Comparison of ENCODE assay signal across 18 cellular contexts in genomic region chr6:147227770-147228320, GRCh38. TPM values are rescaled to one million over a fixed set of nuclear protein-coding genes. Genes with fewer than 3 reads are reported as not detected.
DNase-seq lines count a peak whose midpoint lies in the region; ATAC-seq and TF ChIP-seq lines count a peak whose summit lies in the region.
"Had no signal": no experiment of that assay in that cellular context is flagged by ENCODE, and none has a peak within 500 bp of the region (broad histone marks: within the 10 kb centered on the region; RNA-seq: fewer than 3 reads in every experiment).

No MANE protein-coding gene starts in this region.

- TF ChIP-seq CTCF in CD4-positive, alpha-beta T cell (IDR thresholded peaks at IDR 0.05), result no peak

- no peaks in the 10 kb centered on the region for H3K9me3 Mint-ChIP-seq in activated naive CD8-positive, alpha-beta T cell (ENCODE audit: low read depth)
- H3K9me3 Mint-ChIP-seq in activated naive CD8-positive, alpha-beta T cell treated with anti-CD3 and anti-CD28 coated beads, Interleukin-2, amount 50 U/mL, for 24 hours, result no peaks in the 10 kb centered on the region
- H3K9me3 Mint-ChIP-seq in CD4-positive, alpha-beta T cell, result no peaks in the 10 kb centered on the region
- H3K9me3 Mint-ChIP-seq: activated CD4-positive, alpha-beta memory T cell treated with anti-CD3 and anti-CD28 coated beads, Interleukin-2, amount 10 ng/mL, durations not matched to agents 7 days and 5 days; activated T-helper 1 cell treated with anti-CD3 and anti-CD28 coated beads, Interleukin-12 subunit alpha, Interleukin-12 subunit beta, Interleukin-2, Interleukin-4 antibody, amounts not matched to agents 30 ng/mL and 10 ng/mL and 1 ng/mL, durations not matched to agents 14 hours and 24 hours and 36 hours; CD4-positive, alpha-beta memory T cell had no signal

- H3K9me3 ChIP-seq in CD4-positive, alpha-beta T cell (ENCODE audit: control insufficient read depth, low read length), result no peaks in the 10 kb centered on the region

- peak overlapping the region; percentile 18 for H3K27ac Mint-ChIP-seq in activated naive CD8-positive, alpha-beta T cell
- no peak overlapping the region for H3K27ac Mint-ChIP-seq in activated naive CD8-positive, alpha-beta T cell treated with anti-CD3 and anti-CD28 coated beads, Interleukin-2, amount 50 U/mL, for 24 hours
- H3K27ac Mint-ChIP-seq in CD4-positive, alpha-beta T cell, result no peak overlapping the region
- H3K27ac Mint-ChIP-seq: activated CD4-positive, alpha-beta memory T cell treated with anti-CD3 and anti-CD28 coated beads, Interleukin-2, amount 10 ng/mL, durations not matched to agents 7 days and 5 days; activated T-helper 1 cell treated with anti-CD3 and anti-CD28 coated beads, Interleukin-12 subunit alpha, Interleukin-12 subunit beta, Interleukin-2, Interleukin-4 antibody, amounts not matched to agents 30 ng/mL and 10 ng/mL and 1 ng/mL, durations not matched to agents 14 hours and 24 hours and 36 hours had no signal

- no peak for DNase-seq in activated naive CD8-positive, alpha-beta T cell treated with anti-CD3 and anti-CD28 coated beads, Interleukin-2, amount 50 U/mL, for 24 hours
- DNase-seq in SK-MEL-5 (ENCODE audit: low read depth, low spot score), result peak; percentile 99
- peak; percentile 56 for DNase-seq in islet precursor cell
- no peak for DNase-seq in activated CD8-positive, alpha-beta memory T cell treated with anti-CD3 and anti-CD28 coated beads, Interleukin-2, amount 50 U/mL, for 48 hours
- no peak for DNase-seq in NCI-H526 treated with DMSO at 0.1 percent for 48 hours (lab: John Stamatoyannopoulos, UW)
- DNase-seq in medulla oblongata (ENCODE audit: extremely low spot score), result no peak
- no peak for DNase-seq in CD4-positive, alpha-beta T cell
- DNase-seq: activated CD4-positive, alpha-beta memory T cell treated with anti-CD3 and anti-CD28 coated beads, Interleukin-2, amount 10 ng/mL, durations not matched to agents 7 days and 5 days; CD4-positive, alpha-beta memory T cell; left cardiac atrium; midbrain; NCI-H2029; stimulated activated CD8-positive, alpha-beta memory T cell treated with anti-CD3 and anti-CD28 coated beads, Interleukin-4, amount 100 ng/mL, for 48 hours had no signal

- H3K4me1 Mint-ChIP-seq in activated naive CD8-positive, alpha-beta T cell (ENCODE audit: low read depth), result peaks cover 38% of the 10 kb centered on the region
- peaks cover 22% of the 10 kb centered on the region for H3K4me1 Mint-ChIP-seq in activated naive CD8-positive, alpha-beta T cell treated with anti-CD3 and anti-CD28 coated beads, Interleukin-2, amount 50 U/mL, for 24 hours
- peaks cover 45% of the 10 kb centered on the region for H3K4me1 Mint-ChIP-seq in CD4-positive, alpha-beta T cell (ENCODE audit: low read depth)

- no peak overlapping the region for H3K27ac ChIP-seq in CD4-positive, alpha-beta T cell (ENCODE audit: low read depth, low read length)
- H3K27ac ChIP-seq: cardiac muscle cell, VCaP had no signal

- in situ Hi-C loops in SK-MEL-5 (cut with HindIII; ENCODE audit: low pct_unique_long_range_greater_than_20kb, low sequenced_read_pairs), result no loop called here

- H3K27me3 Mint-ChIP-seq in activated naive CD8-positive, alpha-beta T cell, result no peaks in the 10 kb centered on the region
- no peaks in the 10 kb centered on the region for H3K27me3 Mint-ChIP-seq in activated naive CD8-positive, alpha-beta T cell treated with anti-CD3 and anti-CD28 coated beads, Interleukin-2, amount 50 U/mL, for 24 hours
- H3K27me3 Mint-ChIP-seq in CD4-positive, alpha-beta T cell, result no peaks in the 10 kb centered on the region
- H3K27me3 Mint-ChIP-seq: activated CD4-positive, alpha-beta memory T cell treated with anti-CD3 and anti-CD28 coated beads, Interleukin-2, amount 10 ng/mL, durations not matched to agents 7 days and 5 days; CD4-positive, alpha-beta memory T cell had no signal

- intact Hi-C loops in CD4-positive, alpha-beta T cell (cut with DNase I, micrococcal nuclease), result loop anchor here in 1 of 2 experiments (5.0 kb wide), 1 partner anchor 36 kb away; no protein-coding TSS in a partner anchor

- no peak overlapping the region for H3K4me3 Mint-ChIP-seq in activated naive CD8-positive, alpha-beta T cell
- H3K4me3 Mint-ChIP-seq in activated naive CD8-positive, alpha-beta T cell treated with anti-CD3 and anti-CD28 coated beads, Interleukin-2, amount 50 U/mL, for 24 hours, result no peak overlapping the region
- no peak overlapping the region for H3K4me3 Mint-ChIP-seq in CD4-positive, alpha-beta T cell
- H3K4me3 Mint-ChIP-seq: activated CD4-positive, alpha-beta memory T cell treated with anti-CD3 and anti-CD28 coated beads, Interleukin-2, amount 10 ng/mL, durations not matched to agents 7 days and 5 days; activated T-helper 1 cell treated with anti-CD3 and anti-CD28 coated beads, Interleukin-12 subunit alpha, Interleukin-12 subunit beta, Interleukin-2, Interleukin-4 antibody, amounts not matched to agents 30 ng/mL and 10 ng/mL and 1 ng/mL, durations not matched to agents 14 hours and 24 hours and 36 hours; CD4-positive, alpha-beta memory T cell had no signal

- POLR2A ChIA-PET in CD4-positive, alpha-beta T cell (lab: Charles Lee), result interaction anchor here (1.6 kb wide), 1 partner anchor 21 kb away, joined by 4 read pairs; no protein-coding TSS in a partner anchor

- ATAC-seq in activated naive CD8-positive, alpha-beta T cell treated with anti-CD3 and anti-CD28 coated beads, Interleukin-2, amount 50 U/mL, for 24 hours, result no peak
- ATAC-seq in CD4-positive, alpha-beta T cell (ENCODE audit: poor library complexity), result no peak
- ATAC-seq: HCT116, left cardiac atrium had no signal

- H3K27me3 ChIP-seq in CD4-positive, alpha-beta T cell (ENCODE audit: control insufficient read depth, insufficient read depth, low read length), result no peaks in the 10 kb centered on the region
- H3K27me3 ChIP-seq: cardiac muscle cell had no signal

- H3K36me3 Mint-ChIP-seq in activated naive CD8-positive, alpha-beta T cell, result peaks cover 2% of the 10 kb centered on the region
- H3K36me3 Mint-ChIP-seq in activated naive CD8-positive, alpha-beta T cell treated with anti-CD3 and anti-CD28 coated beads, Interleukin-2, amount 50 U/mL, for 24 hours (ENCODE audit: low read depth), result peaks cover 16% of the 10 kb centered on the region
- peaks cover 10% of the 10 kb centered on the region for H3K36me3 Mint-ChIP-seq in CD4-positive, alpha-beta T cell (ENCODE audit: low read depth)

- CTCF ChIA-PET in CD4-positive, alpha-beta T cell (lab: Charles Lee), result no interaction called here

RNA-seq across cellular contexts. Expression of gene STXBP5, which starts 23.6 kb away (rescaled TPM):
- 24.1 and 39.9 TPM in 2 replicates for total RNA-seq in SK-MEL-5 (2014; rRNA removed; shearing (Covaris generic))
- polyA plus RNA-seq in SK-MEL-5 (2015; cell fraction: cytosol; rRNA removed), result 9.3 and 13.3 TPM in 2 replicates
- polyA plus RNA-seq in SK-MEL-5 (2015; cell fraction: nucleus; rRNA removed), result 25.3 and 28.3 TPM in 2 replicates
- 10 to 100 TPM; 21.0 to 22.5 TPM for total RNA-seq in CD4-positive, alpha-beta T cell

Comparison
In these comparisons a context has a peak if more than half of its experiments do, and no peak if none do; other contexts are left out.
1. DNase-seq: peak in SK-MEL-5 (single experiment) and islet precursor cell (single experiment); none in activated naive CD8-positive, alpha-beta T cell treated with anti-CD3 and anti-CD28 coated beads, Interleukin-2, amount 50 U/mL, for 24 hours (single experiment), activated CD8-positive, alpha-beta memory T cell treated with anti-CD3 and anti-CD28 coated beads, Interleukin-2, amount 50 U/mL, for 48 hours (single experiment), NCI-H526 treated with DMSO at 0.1 percent for 48 hours (single experiment), medulla oblongata (single experiment) and CD4-positive, alpha-beta T cell (0 of 10).